In the genomic region with DNA sequence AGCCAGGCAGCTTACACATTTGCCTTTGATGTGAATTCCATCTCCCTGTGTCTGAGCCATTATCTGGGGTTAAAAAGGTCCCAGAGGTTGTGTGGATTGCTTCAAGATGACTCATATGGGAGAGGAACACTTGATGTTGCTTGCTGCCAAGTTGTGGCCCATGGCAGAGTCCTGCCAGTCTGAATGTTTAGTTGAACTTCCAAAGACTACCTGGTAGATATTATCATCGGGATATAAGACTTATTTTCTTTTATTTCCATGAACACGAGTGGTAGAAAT, we compare ENCODE assay signal across 1 cellular context.
A peak's percentile ranks its signal among the peaks of the same experiment; 100 is the strongest.
TF ChIP-seq lines count a peak whose summit lies in the region.

No MANE protein-coding gene starts in this region.

TF ChIP-seq in HCT116, 20 proteins besides CTCF, POLR2A, EP300 and RAD21 (continued from another document):
- TF ChIP-seq, protein P1, sequence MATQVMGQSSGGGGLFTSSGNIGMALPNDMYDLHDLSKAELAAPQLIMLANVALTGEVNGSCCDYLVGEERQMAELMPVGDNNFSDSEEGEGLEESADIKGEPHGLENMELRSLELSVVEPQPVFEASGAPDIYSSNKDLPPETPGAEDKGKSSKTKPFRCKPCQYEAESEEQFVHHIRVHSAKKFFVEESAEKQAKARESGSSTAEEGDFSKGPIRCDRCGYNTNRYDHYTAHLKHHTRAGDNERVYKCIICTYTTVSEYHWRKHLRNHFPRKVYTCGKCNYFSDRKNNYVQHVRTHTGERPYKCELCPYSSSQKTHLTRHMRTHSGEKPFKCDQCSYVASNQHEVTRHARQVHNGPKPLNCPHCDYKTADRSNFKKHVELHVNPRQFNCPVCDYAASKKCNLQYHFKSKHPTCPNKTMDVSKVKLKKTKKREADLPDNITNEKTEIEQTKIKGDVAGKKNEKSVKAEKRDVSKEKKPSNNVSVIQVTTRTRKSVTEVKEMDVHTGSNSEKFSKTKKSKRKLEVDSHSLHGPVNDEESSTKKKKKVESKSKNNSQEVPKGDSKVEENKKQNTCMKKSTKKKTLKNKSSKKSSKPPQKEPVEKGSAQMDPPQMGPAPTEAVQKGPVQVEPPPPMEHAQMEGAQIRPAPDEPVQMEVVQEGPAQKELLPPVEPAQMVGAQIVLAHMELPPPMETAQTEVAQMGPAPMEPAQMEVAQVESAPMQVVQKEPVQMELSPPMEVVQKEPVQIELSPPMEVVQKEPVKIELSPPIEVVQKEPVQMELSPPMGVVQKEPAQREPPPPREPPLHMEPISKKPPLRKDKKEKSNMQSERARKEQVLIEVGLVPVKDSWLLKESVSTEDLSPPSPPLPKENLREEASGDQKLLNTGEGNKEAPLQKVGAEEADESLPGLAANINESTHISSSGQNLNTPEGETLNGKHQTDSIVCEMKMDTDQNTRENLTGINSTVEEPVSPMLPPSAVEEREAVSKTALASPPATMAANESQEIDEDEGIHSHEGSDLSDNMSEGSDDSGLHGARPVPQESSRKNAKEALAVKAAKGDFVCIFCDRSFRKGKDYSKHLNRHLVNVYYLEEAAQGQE (IDR thresholded peaks at IDR 0.05; ENCODE audit: low read depth), result no peak
- TF ChIP-seq CEBPB (IDR thresholded peaks at IDR 0.05; ENCODE audit: low read depth) (peak; percentile 85), SRF (IDR thresholded peaks at IDR 0.05; ENCODE audit: low read depth) (0 out of 2 replicates have a peak, but pooled peaks have one; percentile 34), EZH2phosphoT487 (IDR thresholded peaks at IDR 0.05; ENCODE audit: borderline replicate concordance) (no peak), SP1 (IDR thresholded peaks at IDR 0.05; ENCODE audit: low read depth) (peak; percentile 86)
- TF ChIP-seq, protein P2, sequence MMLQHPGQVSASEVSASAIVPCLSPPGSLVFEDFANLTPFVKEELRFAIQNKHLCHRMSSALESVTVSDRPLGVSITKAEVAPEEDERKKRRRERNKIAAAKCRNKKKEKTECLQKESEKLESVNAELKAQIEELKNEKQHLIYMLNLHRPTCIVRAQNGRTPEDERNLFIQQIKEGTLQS (IDR thresholded peaks at IDR 0.05), result peak; percentile 49; the same call in 1 of the 2 replicates
- TF ChIP-seq, protein P3, sequence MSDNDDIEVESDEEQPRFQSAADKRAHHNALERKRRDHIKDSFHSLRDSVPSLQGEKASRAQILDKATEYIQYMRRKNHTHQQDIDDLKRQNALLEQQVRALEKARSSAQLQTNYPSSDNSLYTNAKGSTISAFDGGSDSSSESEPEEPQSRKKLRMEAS (IDR thresholded peaks at IDR 0.05), result peak; percentile 65
